Comparison of ENCODE assay signal across 12 cellular contexts in the genomic region with DNA sequence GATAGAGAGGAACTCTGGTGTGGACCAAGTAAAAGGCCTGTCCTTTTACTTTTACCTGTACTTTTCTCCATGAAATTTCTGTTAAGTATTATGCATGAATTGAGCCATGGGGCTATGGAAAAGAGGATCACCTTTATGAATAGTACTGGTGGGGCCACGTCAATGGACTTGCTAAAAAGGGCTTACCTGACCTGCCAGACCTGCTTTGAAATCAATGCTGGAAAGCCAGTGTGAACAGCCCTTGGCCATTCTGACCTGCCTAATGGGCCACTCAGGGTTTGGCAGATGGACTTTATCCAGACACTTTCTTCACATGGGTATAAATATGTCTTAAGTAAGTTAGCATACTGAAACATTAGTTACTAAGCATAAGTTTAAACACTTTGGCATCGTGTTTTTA. TPM values are rescaled to one million over a fixed set of nuclear protein-coding genes. Genes with fewer than 3 reads are reported as not detected.
DNase-seq lines count a peak whose midpoint lies in the region; ATAC-seq, FAIRE-seq and TF ChIP-seq lines count a peak whose summit lies in the region.
"Had no signal": no experiment of that assay in that cellular context is flagged by ENCODE, and none has a peak within 500 bp of the region (broad histone marks: within the 10 kb centered on the region; RNA-seq: fewer than 3 reads in every experiment).

No MANE protein-coding gene starts in this region.

- ATAC-seq in RWPE2 (ENCODE audit: low read depth) (no peak), pancreas (peak in 3 of 4 donors; percentile 5 to 15 (median 7)), HG03439 (IDR thresholded peaks at IDR 0.05; ENCODE audit: unreplicated experiment) (no peak), psoas muscle (no peak)

- no peak for FAIRE-seq in pancreas (lab: Jason Lieb, UNC)

- no peaks in the 10 kb centered on the region for H3K79me2 ChIP-seq in hepatocyte

- WGBS in hepatocyte (ENCODE audit: low lambda C conversion rate, missing lambda C conversion rate): 72% methylated on average over 2 of the region's 2 CpGs
- WGBS in pancreas, 2 donors: 66 to 67% methylated on average over 2 of the region's 2 CpGs
- WGBS in psoas muscle, 3 donors: 91 to 97% (median 93%) methylated on average over 2 of the region's 2 CpGs

- peak overlapping the region; percentile 80 for H3K27ac Mint-ChIP-seq in Calu3 (ENCODE audit: unreplicated experiment)
- H3K27ac Mint-ChIP-seq: GM23338 had no signal

- H3K27ac ChIP-seq in RWPE2 (ENCODE audit: poor library complexity, severe bottlenecking) (peak overlapping the region; percentile 44), hepatocyte (peak overlapping the region; percentile 77), pancreas (peak overlapping the region; percentile 47 to 74 (median 64)), psoas muscle (no peak overlapping the region), uterus (no peak overlapping the region)
- H3K27ac ChIP-seq: SJCRH30 had no signal

- TF ChIP-seq CTCF in Calu3 (IDR thresholded peaks at IDR 0.05; ENCODE audit: unreplicated experiment): no peak
- TF ChIP-seq CTCF in RWPE2 (IDR thresholded peaks at IDR 0.05; ENCODE audit: poor library complexity, severe bottlenecking): no peak
- no peak for TF ChIP-seq CTCF in hepatocyte (IDR thresholded peaks at IDR 0.05; ENCODE audit: poor library complexity)
- TF ChIP-seq CTCF in pancreas (IDR thresholded peaks at IDR 0.05): no peak
- TF ChIP-seq CTCF in psoas muscle (IDR thresholded peaks at IDR 0.05): no peak
- no peak for TF ChIP-seq CTCF in uterus (IDR thresholded peaks at IDR 0.05)

- no peaks in the 10 kb centered on the region for H3K9me3 Mint-ChIP-seq in Calu3 (ENCODE audit: low read depth, unreplicated experiment)
- H3K9me3 Mint-ChIP-seq: CD4-positive, CD25-positive, alpha-beta regulatory T cell; GM23338 had no signal

- DNase-seq in Calu3 (peak; percentile 52), RWPE2 (ENCODE audit: low spot score) (no peak), hepatocyte (ENCODE audit: low spot score) (no peak), pancreas (no peak), T-helper 2 cell (no peak), psoas muscle (no peak), uterus (no peak)
- DNase-seq: BE2C had no signal

- H3K36me3 Mint-ChIP-seq in Calu3 (ENCODE audit: insufficient read depth, unreplicated experiment): peaks cover 10% of the 10 kb centered on the region
- H3K36me3 Mint-ChIP-seq: CD4-positive, CD25-positive, alpha-beta regulatory T cell had no signal

- H3K9me2 ChIP-seq in hepatocyte (replicated peaks; ENCODE audit: insufficient read depth): no peaks in the 10 kb centered on the region

- peaks cover 17% of the 10 kb centered on the region for H3K4me1 Mint-ChIP-seq in Calu3 (ENCODE audit: low read depth, unreplicated experiment)
- H3K4me1 Mint-ChIP-seq: GM23338 had no signal

- no peak overlapping the region for H2AFZ ChIP-seq in hepatocyte
- H2AFZ ChIP-seq: GM23338 had no signal

- no peaks in the 10 kb centered on the region for H4K20me1 ChIP-seq in hepatocyte (ENCODE audit: insufficient read depth, poor library complexity, severe bottlenecking)

- CTCF ChIA-PET in Calu3 (lab: Charles Lee): interaction anchor here (0.7 to 3.3 kb wide), 6 partner anchors 10 to 383 kb away, joined by 3 to 32 read pairs (median 6); partner anchors contain the start of gene IBA57

- H3K4me3 ChIP-seq in RWPE2 (ENCODE audit: severe bottlenecking): no peak overlapping the region
- no peak overlapping the region for H3K4me3 ChIP-seq in hepatocyte
- no peak overlapping the region for H3K4me3 ChIP-seq in pancreas
- H3K4me3 ChIP-seq in psoas muscle: no peak overlapping the region
- H3K4me3 ChIP-seq in uterus: no peak overlapping the region
- H3K4me3 ChIP-seq: GM23338, SJCRH30 had no signal

- no peaks in the 10 kb centered on the region for H3K27me3 Mint-ChIP-seq in Calu3 (ENCODE audit: unreplicated experiment)

- H3K9me3 ChIP-seq in RWPE2 (ENCODE audit: severe bottlenecking) (no peaks in the 10 kb centered on the region), hepatocyte (ENCODE audit: low read depth) (no peaks in the 10 kb centered on the region), pancreas (no peaks in the 10 kb centered on the region), psoas muscle (no peaks in the 10 kb centered on the region), uterus (no peaks in the 10 kb centered on the region)
- H3K9me3 ChIP-seq: BE2C, SJCRH30 had no signal

- no TSS peak for BruUV-seq in Calu3 (replicated peaks; lab: Mats Ljungman, UMichigan)

- TF ChIP-seq POLR2A in uterus (IDR thresholded peaks at IDR 0.05): no peak

- H3K4me1 ChIP-seq in RWPE2 (ENCODE audit: insufficient read depth, poor library complexity, severe bottlenecking) (peaks cover 5% of the 10 kb centered on the region), hepatocyte (ENCODE audit: insufficient read depth) (no peaks in the 10 kb centered on the region), pancreas (no peaks in the 10 kb centered on the region), psoas muscle (no peaks in the 10 kb centered on the region), uterus (no peaks in the 10 kb centered on the region)
- H3K4me1 ChIP-seq: BE2C, SJCRH30 had no signal

- H3K36me3 ChIP-seq in RWPE2 (ENCODE audit: low read depth): no peaks in the 10 kb centered on the region
- H3K36me3 ChIP-seq in hepatocyte (replicated peaks; ENCODE audit: insufficient read depth, low read depth): no peaks in the 10 kb centered on the region
- H3K36me3 ChIP-seq in pancreas: no peaks in the 10 kb centered on the region
- H3K36me3 ChIP-seq in psoas muscle (ENCODE audit: insufficient read depth in 1 of 2, low read depth in 1 of 2): no peaks in the 10 kb centered on the region
- H3K36me3 ChIP-seq in uterus: no peaks in the 10 kb centered on the region
- H3K36me3 ChIP-seq: BE2C, SJCRH30 had no signal

- H3K27me3 ChIP-seq in RWPE2 (ENCODE audit: insufficient read depth, poor library complexity, severe bottlenecking): no peaks in the 10 kb centered on the region
- no peaks in the 10 kb centered on the region for H3K27me3 ChIP-seq in hepatocyte
- no peaks in the 10 kb centered on the region for H3K27me3 ChIP-seq in pancreas
- H3K27me3 ChIP-seq in psoas muscle (ENCODE audit: insufficient read depth in 3 of 3, low read length in 2 of 3): no peaks in the 10 kb centered on the region
- H3K27me3 ChIP-seq in uterus: no peaks in the 10 kb centered on the region
- H3K27me3 ChIP-seq: SJCRH30 had no signal

- H3K4me3 Mint-ChIP-seq in Calu3 (ENCODE audit: low read depth, unreplicated experiment): peak overlapping the region; percentile 79
- H3K4me3 Mint-ChIP-seq: GM23338 had no signal

- peak overlapping the region; percentile 12 for H3K4me2 ChIP-seq in hepatocyte
- H3K4me2 ChIP-seq: GM23338 had no signal

- intact Hi-C loops in Calu3 (cut with micrococcal nuclease; ENCODE audit: unreplicated experiment) (loop anchor here (1.0 to 10.0 kb wide), 7 partner anchors 35 to 383 kb away; a partner anchor contains a TSS), pancreas (cut with DNase I) (no loop called here), psoas muscle (cut with DNase I) (loop anchor here in 1 of 2 donors (5.0 to 10.0 kb wide), 3 partner anchors 36 to 363 kb away; partner anchors contain the start of genes IBA57 and TRIM11), uterus (cut with DNase I; ENCODE audit: low total_unique reads) (no loop called here)

RNA-seq across cellular contexts. Expression of gene GUK1, which starts 8.3 kb away (rescaled TPM):
- total RNA-seq in Calu3 (2022) (238 and 262 TPM in 2 replicates), hepatocyte (157 and 158 TPM in 2 replicates), pancreas (100 to 1,000 TPM in 2 of 6 donors, 10 to 100 TPM in 4; 71.5 to 114 (median 98.6) TPM), psoas muscle (100 to 1,000 TPM in 1 of 4 donors, 10 to 100 TPM in 3; 90.2 to 122 (median 92.8) TPM), uterus (100 to 1,000 TPM; 124 to 406 (median 289) TPM)
- polyA plus RNA-seq in hepatocyte (306 and 368 TPM in 2 replicates), pancreas (100 to 1,000 TPM; 317 TPM), psoas muscle (100 to 1,000 TPM; 161 to 271 (median 166) TPM)

RNA-seq across cellular contexts. Expression of gene GJC2, which starts 18.0 kb away (rescaled TPM):
- total RNA-seq in Calu3 (2022) (1.2 and 1.3 TPM in 2 replicates), hepatocyte (0.80 and 1.6 TPM in 2 replicates), pancreas (under 1 TPM; 0.08 to 0.69 (median 0.34) TPM), psoas muscle (under 1 TPM; 0.37 to 0.92 (median 0.52) TPM), uterus (10 to 100 TPM in 2 of 4 donors, 1 to 10 TPM in 2; 2.6 to 25.8 (median 10.7) TPM)
- polyA plus RNA-seq in hepatocyte (0.40 and 0.63 TPM in 2 replicates), pancreas (under 1 TPM; 0.59 to 0.80 TPM), psoas muscle (under 1 TPM; 0.19 to 0.40 (median 0.20) TPM)
- polyA plus RNA-seq: CD4-positive, CD25-positive, alpha-beta regulatory T cell had no signal

RNA-seq across cellular contexts. Expression of gene MRPL55, which starts 22.6 kb away (rescaled TPM):
- 69.1 and 72.3 TPM in 2 replicates for total RNA-seq in Calu3 (2022)
- total RNA-seq in hepatocyte: 59.6 and 64.8 TPM in 2 replicates
- 122 and 130 TPM in 2 replicates for polyA plus RNA-seq in hepatocyte
- total RNA-seq in pancreas: 10 to 100 TPM; 18.1 to 24.7 (median 23.9) TPM
- polyA plus RNA-seq in pancreas: 100 to 1,000 TPM; 103 to 113 TPM
- 10 to 100 TPM; 35.7 to 43.4 (median 39.2) TPM for total RNA-seq in psoas muscle
- polyA plus RNA-seq in psoas muscle: 10 to 100 TPM; 70.9 to 86.2 (median 81.8) TPM
- 10 to 100 TPM; 19.4 to 43.4 (median 33.6) TPM for total RNA-seq in uterus

RNA-seq across cellular contexts. Expression of gene C1orf35, which starts 28.6 kb away (rescaled TPM):
- 38.1 and 39.3 TPM in 2 replicates for total RNA-seq in Calu3 (2022)
- 8.3 and 12.3 TPM in 2 replicates for total RNA-seq in hepatocyte
- polyA plus RNA-seq in hepatocyte: 24.6 and 31.6 TPM in 2 replicates
- 1 to 10 TPM; 6.3 to 9.3 (median 7.8) TPM for total RNA-seq in pancreas
- polyA plus RNA-seq in pancreas: 10 to 100 TPM; 18.9 to 33.2 TPM
- 1 to 10 TPM; 3.6 to 6.5 (median 5.1) TPM for total RNA-seq in psoas muscle
- polyA plus RNA-seq in psoas muscle: 1 to 10 TPM; 5.7 to 8.2 (median 7.8) TPM
- total RNA-seq in uterus: 10 to 100 TPM in 3 of 4 donors, not detected in 1; 10.6 to 18.6 (median 12.6) TPM

RNA-seq across cellular contexts. Expression of gene IBA57, which starts 33.9 kb away (rescaled TPM):
- total RNA-seq in Calu3 (2022) (9.2 and 9.5 TPM in 2 replicates), hepatocyte (5.0 and 5.7 TPM in 2 replicates), pancreas (10 to 100 TPM in 1 of 6 donors, 1 to 10 TPM in 5; 6.1 to 14.4 (median 8.0) TPM), psoas muscle (10 to 100 TPM; 11.3 to 26.2 (median 17.8) TPM), uterus (10 to 100 TPM in 2 of 4 donors, 1 to 10 TPM in 2; 3.3 to 13.5 (median 7.5) TPM)
- polyA plus RNA-seq in hepatocyte (4.7 and 5.6 TPM in 2 replicates), pancreas (1 to 10 TPM; 2.4 to 2.7 TPM), psoas muscle (10 to 100 TPM in 2 of 3 donors, 1 to 10 TPM in 1; 7.7 to 16.0 (median 11.5) TPM)

Comparison
In these comparisons a context has a peak if more than half of its experiments do, and no peak if none do; other contexts are left out.
1. ATAC-seq: peak in pancreas (3 of 4); none in RWPE2 (single experiment), HG03439 (single experiment) and psoas muscle (0 of 4).
2. H3K27ac ChIP-seq: peak in RWPE2 (single experiment), hepatocyte (single experiment) and pancreas (4 of 4); none in psoas muscle (single experiment) and uterus (0 of 2).